In the genomic region with DNA sequence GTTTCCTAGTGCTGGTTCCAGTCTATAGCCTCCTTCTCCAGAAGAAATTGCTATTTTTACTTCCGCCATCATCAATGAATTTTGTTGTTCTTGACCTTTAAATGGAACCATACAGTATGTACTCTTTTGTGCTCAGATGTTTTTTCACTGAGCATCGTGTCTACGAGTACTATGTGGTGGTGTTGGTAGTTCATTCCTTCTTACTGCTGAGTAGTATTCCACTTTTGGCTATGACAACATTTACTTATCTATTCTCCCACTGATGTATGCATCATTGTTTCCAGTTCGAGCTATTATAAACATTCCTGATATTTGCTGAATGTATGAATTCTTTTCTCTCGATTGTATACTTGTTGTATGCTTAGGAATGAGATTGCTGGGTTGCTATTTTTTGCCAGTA, we compare ENCODE assay signal across 1 cellular context.
TF ChIP-seq lines count a peak whose summit lies in the region.

No MANE protein-coding gene starts in this region.

TF ChIP-seq in endothelial cell of umbilical vein, 7 proteins besides CTCF, POLR2A, EP300 and RAD21 (continued from another document):
- TF ChIP-seq, protein P1, sequence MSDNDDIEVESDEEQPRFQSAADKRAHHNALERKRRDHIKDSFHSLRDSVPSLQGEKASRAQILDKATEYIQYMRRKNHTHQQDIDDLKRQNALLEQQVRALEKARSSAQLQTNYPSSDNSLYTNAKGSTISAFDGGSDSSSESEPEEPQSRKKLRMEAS (IDR thresholded peaks at IDR 0.05; ENCODE audit: insufficient read depth, insufficient read length), result no peak
- TF ChIP-seq GATA2 (IDR thresholded peaks at IDR 0.05; ENCODE audit: insufficient read depth, insufficient read length, low read depth, low read length), result no peak
- no peak for TF ChIP-seq FOS (IDR thresholded peaks at IDR 0.05; ENCODE audit: borderline replicate concordance, insufficient read depth, low read length)
- no peak for TF ChIP-seq MYC (IDR thresholded peaks at IDR 0.05; ENCODE audit: low read depth, low read length)
